Comparison of ENCODE assay signal across 31 cellular contexts in genomic region chr18:22632191-22632590, GRCh38.
"Had no signal": no experiment of that assay in that cellular context is flagged by ENCODE, and none has a peak within 500 bp of the region (broad histone marks: within the 10 kb centered on the region; RNA-seq: fewer than 3 reads in every experiment).

No MANE protein-coding gene starts in this region.

- H3K27me3 ChIP-seq: ascending aorta, body of pancreas, breast epithelium, SJCRH30 had no signal

- H3K4me1 Mint-ChIP-seq: activated CD4-positive, alpha-beta T cell treated with anti-CD3 and anti-CD28 coated beads, Interleukin-2, amount 10 ng/mL, durations not matched to agents 24 days and 14 days; activated naive CD8-positive, alpha-beta T cell treated with anti-CD3 and anti-CD28 coated beads for 36 hours; activated T-helper 17 cell treated with anti-CD3 and anti-CD28 coated beads, Interleukin-2, amount 50 U/mL, for 72 hours had no signal

- H3K27ac ChIP-seq: ascending aorta, body of pancreas, breast epithelium, KMS-11, SJCRH30, SK-N-MC had no signal

- H3K27me3 Mint-ChIP-seq: activated CD4-positive, alpha-beta T cell treated with anti-CD3 and anti-CD28 coated beads, Interleukin-2, amount 10 ng/mL, durations not matched to agents 24 days and 14 days; activated CD8-positive, alpha-beta T cell treated with anti-CD3 and anti-CD28 coated beads for 36 hours; activated T-helper 17 cell treated with anti-CD3 and anti-CD28 coated beads, Interleukin-2, amount 50 U/mL, for 72 hours had no signal

- H3K4me1 ChIP-seq: ascending aorta, body of pancreas, breast epithelium, SJCRH30 had no signal

- H3K9me3 Mint-ChIP-seq: T-helper 2 cell treated with Interferon-gamma antibody and Interleukin-4, amounts not matched to agents 5 μg/mL and 100 μg/mL, for 36 hours had no signal

- H3K36me3 Mint-ChIP-seq: activated naive CD8-positive, alpha-beta T cell treated with anti-CD3 and anti-CD28 coated beads for 36 hours had no signal

- H3K9me3 ChIP-seq: ascending aorta, body of pancreas, breast epithelium, SJCRH30 had no signal

- ATAC-seq: activated CD8-positive, alpha-beta T cell treated with anti-CD3 and anti-CD28 coated beads for 36 hours; activated T-cell treated with anti-CD3 and anti-CD28 coated beads, Interleukin-2, amount 50 U/mL, for 72 hours; activated T-helper 17 cell treated with anti-CD3 and anti-CD28 coated beads, Interleukin-2, amount 50 U/mL, for 72 hours; body of pancreas had no signal

- H3K9ac ChIP-seq: KMS-11 had no signal

- H3K4me2 ChIP-seq: KMS-11 had no signal

- DNase-seq: activated CD4-positive, alpha-beta T cell treated with anti-CD3 and anti-CD28 coated beads, Interleukin-2, amount 10 ng/mL, durations not matched to agents 24 days and 14 days; activated CD4-positive, alpha-beta T cell treated with anti-CD3 and anti-CD28 coated beads, Interleukin-2, amount 50 U/mL, for 4 hours; activated CD8-positive, alpha-beta T cell treated with anti-CD3 and anti-CD28 coated beads for 36 hours; activated effector memory CD4-positive, alpha-beta T cell treated with anti-CD3 and anti-CD28 coated beads, Interleukin-2, amount 50 U/mL, for 16 hours; activated naive CD4-positive, alpha-beta T cell; activated naive CD4-positive, alpha-beta T cell treated with anti-CD3 and anti-CD28 coated beads, Interleukin-2, amount 50 U/mL, for 16 hours; activated naive CD8-positive, alpha-beta T cell treated with anti-CD3 and anti-CD28 coated beads for 36 hours; activated T-cell treated with anti-CD3 and anti-CD28 coated beads, Interleukin-2, amount 50 U/mL, for 1 hour; activated T-cell treated with anti-CD3 and anti-CD28 coated beads, Interleukin-2, amount 50 U/mL, for 72 hours; amygdala; body of pancreas; caudate nucleus; MM.1S; MV-4-11; NCI-H1092; NCI-H1436 treated with DMSO at 0.1 percent for 48 hours; NCI-H1694 treated with DMSO at 0.1 percent for 48 hours; NCI-H2029; NCI-H2171; NCI-H510A; NCI-H526; NCI-H748 treated with DMSO at 0.1 percent for 48 hours; OCI-M1; SHP77; SJCRH30 had no signal

- H3K4me3 Mint-ChIP-seq: activated CD4-positive, alpha-beta T cell treated with anti-CD3 and anti-CD28 coated beads, Interleukin-2, amount 10 ng/mL, durations not matched to agents 24 days and 14 days; activated CD8-positive, alpha-beta T cell treated with anti-CD3 and anti-CD28 coated beads for 36 hours; activated naive CD8-positive, alpha-beta T cell treated with anti-CD3 and anti-CD28 coated beads for 36 hours; activated T-cell treated with anti-CD3 and anti-CD28 coated beads, Interleukin-2, amount 50 U/mL, for 72 hours; activated T-helper 17 cell treated with anti-CD3 and anti-CD28 coated beads, Interleukin-2, amount 50 U/mL, for 72 hours; T-helper 2 cell treated with Interferon-gamma antibody and Interleukin-4, amounts not matched to agents 5 μg/mL and 100 μg/mL, for 36 hours had no signal

- H3K27ac Mint-ChIP-seq: activated CD4-positive, alpha-beta T cell treated with anti-CD3 and anti-CD28 coated beads, Interleukin-2, amount 10 ng/mL, durations not matched to agents 24 days and 14 days; activated CD8-positive, alpha-beta T cell treated with anti-CD3 and anti-CD28 coated beads for 36 hours; activated naive CD8-positive, alpha-beta T cell treated with anti-CD3 and anti-CD28 coated beads for 36 hours; activated T-cell treated with anti-CD3 and anti-CD28 coated beads, Interleukin-2, amount 50 U/mL, for 72 hours; activated T-helper 17 cell treated with anti-CD3 and anti-CD28 coated beads, Interleukin-2, amount 50 U/mL, for 72 hours; T-helper 2 cell treated with Interferon-gamma antibody and Interleukin-4, amounts not matched to agents 5 μg/mL and 100 μg/mL, for 36 hours had no signal

- H3K36me3 ChIP-seq: ascending aorta, breast epithelium, SJCRH30 had no signal

- H3K4me3 ChIP-seq: ascending aorta, body of pancreas, breast epithelium, SJCRH30, SK-N-MC had no signal
